12 cellular contexts compared by ENCODE assay signal in genomic region chr1:111475706-111476105, GRCh38.
DNase-seq lines count a peak whose midpoint lies in the region; TF ChIP-seq lines count a peak whose summit lies in the region.
"Had no signal": no experiment of that assay in that cellular context is flagged by ENCODE, and none has a peak within 500 bp of the region (broad histone marks: within the 10 kb centered on the region; RNA-seq: fewer than 3 reads in every experiment).

No MANE protein-coding gene starts in this region.

- H3K4me3 ChIP-seq in HEK293 (ENCODE audit: low read depth, low read length) (no peak overlapping the region), foreskin fibroblast (ENCODE audit: low read depth in 1 of 2, low read length in 2 of 2) (no peak overlapping the region)
- H3K4me3 ChIP-seq: lung had no signal

- H3K9me3 ChIP-seq in HEK293 (ENCODE audit: control insufficient read depth, insufficient read depth, low read depth, low read length): no peaks in the 10 kb centered on the region
- H3K9me3 ChIP-seq: breast epithelium, right lobe of liver had no signal

- peaks cover 1% of the 10 kb centered on the region for H3K27me3 Mint-ChIP-seq in activated naive CD4-positive, alpha-beta T cell treated with anti-CD3 and anti-CD28 coated beads, Interleukin-2, amount 10 ng/mL, durations not matched to agents 7 days and 5 days

- H3K27ac Mint-ChIP-seq in activated naive CD4-positive, alpha-beta T cell treated with anti-CD3 and anti-CD28 coated beads, Interleukin-2, amount 10 ng/mL, durations not matched to agents 7 days and 5 days: peak overlapping the region; percentile 87

- CTCF ChIA-PET in HEK293 (lab: Yijun Ruan, JAX): no interaction called here
- CTCF ChIA-PET in activated naive CD4-positive, alpha-beta T cell treated with anti-CD3 and anti-CD28 coated beads, Interleukin-2, amount 10 ng/mL, durations not matched to agents 7 days and 5 days (lab: Charles Lee): interaction anchor here (0.6 to 6.3 kb wide), 7 partner anchors 14 to 330 kb away, joined by 3 to 37 read pairs (median 5); no protein-coding TSS in a partner anchor

- H3K4me1 ChIP-seq in HEK293 (ENCODE audit: control insufficient read depth, insufficient read depth, low read length): no peaks in the 10 kb centered on the region
- H3K4me1 ChIP-seq: breast epithelium, right lobe of liver had no signal

- peaks cover 39% of the 10 kb centered on the region for H3K36me3 Mint-ChIP-seq in activated naive CD4-positive, alpha-beta T cell treated with anti-CD3 and anti-CD28 coated beads, Interleukin-2, amount 10 ng/mL, durations not matched to agents 7 days and 5 days

- POLR2A ChIA-PET in HEK293 (lab: Yijun Ruan, JAX): interaction anchor here (0.9 kb wide), 1 partner anchor 15 kb away, joined by 3 read pairs; no protein-coding TSS in a partner anchor

- peak; percentile 37 for DNase-seq in NK-92 treated with Interleukin-12 subunit alpha and Interleukin-12 subunit beta, amount 100 ng/mL, for 24 hours (lab: John Stamatoyannopoulos, UW)
- DNase-seq in NK-92 (lab: John Stamatoyannopoulos, UW; ENCODE audit: unreplicated experiment) (no peak), amygdala (lab: John Stamatoyannopoulos, UW) (no peak), foreskin fibroblast (no peak), MV-4-11 (lab: John Stamatoyannopoulos, UW) (no peak)
- peak; percentile 38 for DNase-seq in activated naive CD4-positive, alpha-beta T cell treated with anti-CD3 and anti-CD28 coated beads, Interleukin-2, amount 10 ng/mL, durations not matched to agents 7 days and 5 days
- peak; percentile 49 for DNase-seq in stimulated activated CD4-positive, alpha-beta T cell treated with anti-CD3 and anti-CD28 coated beads, Interleukin-4, amount 100 ng/mL, for 24 hours
- DNase-seq: right lobe of liver had no signal

- peak overlapping the region; percentile 87 for H3K4me3 Mint-ChIP-seq in activated naive CD4-positive, alpha-beta T cell treated with anti-CD3 and anti-CD28 coated beads, Interleukin-2, amount 10 ng/mL, durations not matched to agents 7 days and 5 days

- H3K36me3 ChIP-seq in HEK293 (ENCODE audit: control insufficient read depth in 2 of 2, insufficient read depth in 1 of 2, low read length in 2 of 2): peaks cover 0 to 8% of the 10 kb centered on the region in 2 experiments; a peak in 1 of 3 replicates
- H3K36me3 ChIP-seq: breast epithelium had no signal

- H3K27ac ChIP-seq in HEK293 (ENCODE audit: extremely low read depth, low read depth, low read length): no peak overlapping the region
- H3K27ac ChIP-seq: breast epithelium, KMS-11 had no signal

- H3K4me1 Mint-ChIP-seq in activated naive CD4-positive, alpha-beta T cell treated with anti-CD3 and anti-CD28 coated beads, Interleukin-2, amount 10 ng/mL, durations not matched to agents 7 days and 5 days: peaks cover 48% of the 10 kb centered on the region

- TF ChIP-seq CTCF in HEK293 (tag by site-specific recombination; IDR thresholded peaks at IDR 0.05) (no peak), foreskin fibroblast (IDR thresholded peaks at IDR 0.05; ENCODE audit: low read depth, low read length) (no peak)

- H3K9me3 Mint-ChIP-seq in activated naive CD4-positive, alpha-beta T cell treated with anti-CD3 and anti-CD28 coated beads, Interleukin-2, amount 10 ng/mL, durations not matched to agents 7 days and 5 days: no peaks in the 10 kb centered on the region

TF ChIP-seq in HEK293, 187 proteins besides CTCF, POLR2A, EP300 and RAD21:
- TF ChIP-seq ZSCAN16 (tag by site-specific recombination; IDR thresholded peaks at IDR 0.05): 0 out of 2 replicates have a peak, but pooled peaks have one; percentile 28
- TF ChIP-seq KLF10 (tag by site-specific recombination; IDR thresholded peaks at IDR 0.05): no peak

Comparison
In these comparisons a context has a peak if more than half of its experiments do, and no peak if none do; other contexts are left out.
1. DNase-seq: peak in NK-92 treated with Interleukin-12 subunit alpha and Interleukin-12 subunit beta, amount 100 ng/mL, for 24 hours (single experiment), activated naive CD4-positive, alpha-beta T cell treated with anti-CD3 and anti-CD28 coated beads, Interleukin-2, amount 10 ng/mL, durations not matched to agents 7 days and 5 days (single experiment) and stimulated activated CD4-positive, alpha-beta T cell treated with anti-CD3 and anti-CD28 coated beads, Interleukin-4, amount 100 ng/mL, for 24 hours (single experiment); none in NK-92 (single experiment), amygdala (0 of 56), foreskin fibroblast (0 of 2) and MV-4-11 (single experiment).